9 cellular contexts compared by ENCODE assay signal in genomic region chr22:17786435-17787158, GRCh38. TPM values are rescaled to one million over a fixed set of nuclear protein-coding genes. Genes with fewer than 3 reads are reported as not detected.
DNase-seq lines count a peak whose midpoint lies in the region; ATAC-seq lines count a peak whose summit lies in the region.
"Had no signal": no experiment of that assay in that cellular context is flagged by ENCODE, and none has a peak within 500 bp of the region (broad histone marks: within the 10 kb centered on the region; RNA-seq: fewer than 3 reads in every experiment).

No MANE protein-coding gene starts in this region.

- ATAC-seq in left colon (peak; percentile 60), HG03432 (IDR thresholded peaks at IDR 0.05; ENCODE audit: unreplicated experiment) (no peak)
- ATAC-seq in natural killer cell treated with Interleukin-12 subunit alpha and Interleukin-12 subunit beta and Interleukin-15 and Interleukin-18, amount 100 ng/mL, for 72 hours = no peak

- H3K27ac ChIP-seq in caudate nucleus (ENCODE audit: low read depth, low read length) (peak overlapping the region; percentile 84), temporal lobe (ENCODE audit: low read depth, low read length) (peak overlapping the region; percentile 89)

- no peak overlapping the region for H3K27ac Mint-ChIP-seq in natural killer cell treated with Interleukin-12 subunit alpha and Interleukin-12 subunit beta and Interleukin-15 and Interleukin-18, amount 100 ng/mL, for 72 hours

- no peaks in the 10 kb centered on the region for H3K27me3 Mint-ChIP-seq in natural killer cell treated with Interleukin-12 subunit alpha and Interleukin-12 subunit beta and Interleukin-15 and Interleukin-18, amount 100 ng/mL, for 72 hours

- intact Hi-C loops in left colon (cut with DNase I, micrococcal nuclease) = no loop called here

- peak; percentile 49 for DNase-seq in NCI-H2029 (lab: John Stamatoyannopoulos, UW)
- DNase-seq in NCI-H2029 treated with DMSO at 0.1 percent for 48 hours (lab: John Stamatoyannopoulos, UW) = no peak
- peak in 18 of 61 donors; percentile 14 to 63 (median 36) for DNase-seq in caudate nucleus (lab: John Stamatoyannopoulos, UW)
- DNase-seq in left colon = peak; percentile 59 to 86
- DNase-seq in natural killer cell treated with Interleukin-12 subunit alpha and Interleukin-12 subunit beta and Interleukin-15 and Interleukin-18, amount 100 ng/mL, for 72 hours (ENCODE audit: low spot score) = no peak
- no peak for DNase-seq in GM19240 (ENCODE audit: insufficient read length, low spot score)
- DNase-seq: NCI-H2107 had no signal

- no peaks in the 10 kb centered on the region for H3K36me3 Mint-ChIP-seq in natural killer cell treated with Interleukin-12 subunit alpha and Interleukin-12 subunit beta and Interleukin-15 and Interleukin-18, amount 100 ng/mL, for 72 hours

- H3K9me3 Mint-ChIP-seq in natural killer cell treated with Interleukin-12 subunit alpha and Interleukin-12 subunit beta and Interleukin-15 and Interleukin-18, amount 100 ng/mL, for 72 hours = no peaks in the 10 kb centered on the region

- H3K4me3 Mint-ChIP-seq in natural killer cell treated with Interleukin-12 subunit alpha and Interleukin-12 subunit beta and Interleukin-15 and Interleukin-18, amount 100 ng/mL, for 72 hours = no peak overlapping the region

- peaks cover 8 to 22% of the 10 kb centered on the region in 2 donors for H3K4me1 Mint-ChIP-seq in natural killer cell treated with Interleukin-12 subunit alpha and Interleukin-12 subunit beta and Interleukin-15 and Interleukin-18, amount 100 ng/mL, for 72 hours (ENCODE audit: low read depth in 2 of 2)

RNA-seq across cellular contexts. Expression of gene BID, which starts 12.3 kb away (rescaled TPM):
- 10 to 100 TPM; 26.5 to 33.2 TPM for total RNA-seq in left colon
- 39.8 TPM for total RNA-seq in temporal lobe
- total RNA-seq in natural killer cell treated with Interleukin-12 subunit alpha and Interleukin-12 subunit beta and Interleukin-15 and Interleukin-18, amount 100 ng/mL, for 72 hours = 10 to 100 TPM; 32.0 to 59.3 TPM

Comparison
In these comparisons a context has a peak if more than half of its experiments do, and no peak if none do; other contexts are left out.
1. DNase-seq: peak in NCI-H2029 (single experiment) and left colon (2 of 2); none in NCI-H2029 treated with DMSO at 0.1 percent for 48 hours (single experiment), natural killer cell treated with Interleukin-12 subunit alpha and Interleukin-12 subunit beta and Interleukin-15 and Interleukin-18, amount 100 ng/mL, for 72 hours (single experiment) and GM19240 (single experiment).